23 cellular contexts compared by ENCODE assay signal in the genomic region with DNA sequence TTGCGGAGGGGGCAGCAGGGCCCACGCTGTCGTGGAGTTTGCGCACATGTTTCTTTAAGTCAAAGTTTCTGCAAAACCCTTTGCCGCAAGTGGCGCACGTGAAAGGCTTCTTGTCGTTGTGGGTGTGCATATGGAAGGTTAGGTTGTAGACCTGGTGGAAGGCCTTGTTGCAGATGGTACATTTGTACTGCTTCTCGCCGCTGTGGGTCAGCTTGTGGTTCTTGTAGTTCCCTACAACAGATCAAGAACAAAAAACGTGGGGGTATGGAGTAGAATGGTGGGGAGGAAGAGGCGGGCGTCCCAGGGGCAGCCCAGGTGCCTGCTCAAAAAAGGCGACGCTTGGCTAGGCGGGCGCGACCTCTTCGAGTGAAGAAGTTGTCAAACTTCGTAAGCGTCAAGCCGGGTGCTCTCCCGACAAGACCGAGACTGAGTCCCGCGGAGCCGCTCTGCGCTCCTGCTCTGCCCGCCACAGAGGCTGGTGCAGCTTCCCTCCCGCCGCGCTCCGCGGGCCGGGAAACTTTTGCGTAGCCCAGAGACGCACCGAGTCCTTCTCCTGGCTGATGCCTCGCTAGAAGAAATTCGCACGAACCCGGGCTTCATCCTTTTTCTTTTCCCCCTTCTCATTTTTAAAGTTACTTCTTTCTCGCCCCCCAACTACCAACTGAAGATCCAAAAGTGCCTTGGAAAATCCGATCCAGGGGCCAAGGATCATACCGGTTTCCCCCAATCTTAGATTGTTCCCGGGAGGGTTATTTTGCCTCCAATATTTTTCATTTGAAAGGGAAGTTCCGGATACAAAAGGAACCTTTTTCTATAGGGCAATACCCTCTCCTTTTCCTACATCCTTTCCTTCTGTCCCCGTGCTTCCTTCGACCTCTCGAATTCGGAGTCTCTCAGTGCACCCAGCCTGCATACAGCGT. TPM values are rescaled to one million over a fixed set of nuclear protein-coding genes. Genes with fewer than 3 reads are reported as not detected.
DNase-seq lines count a peak whose midpoint lies in the region; ATAC-seq and TF ChIP-seq lines count a peak whose summit lies in the region.
"Had no signal": no experiment of that assay in that cellular context is flagged by ENCODE, and none has a peak within 500 bp of the region (broad histone marks: within the 10 kb centered on the region; RNA-seq: fewer than 3 reads in every experiment).

No MANE protein-coding gene starts in this region.

- DNase-seq in ELF-1 (ENCODE audit: low read depth, low spot score) (peak; percentile 66), H7 (peak; percentile 74), chondrocyte (ENCODE audit: low spot score) (no peak), left kidney (ENCODE audit: low read depth, low spot score) (peak; percentile 74), DMS114 treated with DMSO at 0.1 percent for 48 hours (lab: John Stamatoyannopoulos, UW; ENCODE audit: unreplicated experiment) (no peak), NCI-H69 (lab: John Stamatoyannopoulos, UW) (no peak), NCI-H1092 (lab: John Stamatoyannopoulos, UW) (no peak)
- DNase-seq: activated CD4-positive, alpha-beta T cell treated with anti-CD3 and anti-CD28 coated beads, Interleukin-2, amount 50 U/mL, for 48 hours; caudate nucleus; CD8-positive, alpha-beta memory T cell; DMS79 treated with DMSO at 0.1 percent for 48 hours; effector CD8-positive, alpha-beta T cell; lower lobe of right lung; NCI-H1048; NCI-H2081 treated with DMSO at 0.1 percent for 48 hours; NCI-H510A treated with DMSO at 0.1 percent for 48 hours; sigmoid colon; stomach; trophoblast cell had no signal

- H3K27me3 Mint-ChIP-seq in chondrocyte (ENCODE audit: low read depth): peaks cover 88% of the 10 kb centered on the region

- no peak for ATAC-seq in HG02970 (IDR thresholded peaks at IDR 0.05; ENCODE audit: low FRiP score, unreplicated experiment)
- ATAC-seq: activated T-helper 17 cell treated with anti-CD3 and anti-CD28 coated beads, Interleukin-2, amount 50 U/mL, for 72 hours; lower lobe of right lung had no signal

- no peaks in the 10 kb centered on the region for H3K36me3 Mint-ChIP-seq in chondrocyte (ENCODE audit: low read depth)
- H3K36me3 Mint-ChIP-seq: CD8-positive, alpha-beta memory T cell had no signal

- peak overlapping the region; percentile 21 for H3K4me3 Mint-ChIP-seq in chondrocyte (ENCODE audit: unreplicated experiment)
- H3K4me3 Mint-ChIP-seq: activated T-helper 17 cell treated with anti-CD3 and anti-CD28 coated beads, Interleukin-2, amount 50 U/mL, for 72 hours; CD8-positive, alpha-beta memory T cell had no signal

- H3K4me1 Mint-ChIP-seq in chondrocyte (ENCODE audit: low read depth): peaks cover 44% of the 10 kb centered on the region
- H3K4me1 Mint-ChIP-seq: activated T-helper 17 cell treated with anti-CD3 and anti-CD28 coated beads, Interleukin-2, amount 50 U/mL, for 72 hours had no signal

- no peak for TF ChIP-seq CTCF in chondrocyte (IDR thresholded peaks at IDR 0.05)

- no peak overlapping the region for H3K4me3 ChIP-seq in H7 (ENCODE audit: insufficient read depth, low read depth, low read length)
- H3K4me3 ChIP-seq: lower lobe of right lung had no signal

- no peaks in the 10 kb centered on the region for H3K9me3 Mint-ChIP-seq in chondrocyte (ENCODE audit: low read depth)
- H3K9me3 Mint-ChIP-seq: activated T-helper 17 cell treated with anti-CD3 and anti-CD28 coated beads, Interleukin-2, amount 50 U/mL, for 72 hours had no signal

- no peak overlapping the region for H3K27ac Mint-ChIP-seq in chondrocyte (ENCODE audit: unreplicated experiment)
- H3K27ac Mint-ChIP-seq: activated T-helper 17 cell treated with anti-CD3 and anti-CD28 coated beads, Interleukin-2, amount 50 U/mL, for 72 hours; CD8-positive, alpha-beta memory T cell had no signal

- H3K27me3 ChIP-seq in H7 (ENCODE audit: control insufficient read depth, insufficient read depth, low read length): peaks cover 99% of the 10 kb centered on the region

- H3K36me3 ChIP-seq in H7 (replicated peaks; ENCODE audit: control insufficient read depth, insufficient read depth, low read length): no peaks in the 10 kb centered on the region
- H3K36me3 ChIP-seq: lower lobe of right lung, sigmoid colon, stomach had no signal

RNA-seq across cellular contexts. Expression of gene FEZF2, which starts 3.0 kb away (rescaled TPM):
- 0.14 TPM in 1 of 2 replicates, not detected in the other for total RNA-seq in H7 (2014; rRNA removed; shearing (Covaris generic))
- not detected in 3 replicates for total RNA-seq in chondrocyte
- total RNA-seq: activated T-helper 17 cell treated with anti-CD3 and anti-CD28 coated beads, Interleukin-2, amount 50 U/mL, for 72 hours; CD8-positive, alpha-beta memory T cell; fibroblast of lung; lower lobe of right lung; osteocyte; sigmoid colon; stomach had no signal

Comparison
In these comparisons a context has a peak if more than half of its experiments do, and no peak if none do; other contexts are left out.
1. DNase-seq: peak in ELF-1 (single experiment), H7 (single experiment) and left kidney (single experiment); none in chondrocyte (single experiment), DMS114 treated with DMSO at 0.1 percent for 48 hours (single experiment), NCI-H69 (single experiment) and NCI-H1092 (single experiment).